Comparison of ENCODE assay signal across 8 cellular contexts in genomic region chr7:32490127-32490796, GRCh38. TPM values are rescaled to one million over a fixed set of nuclear protein-coding genes. Genes with fewer than 3 reads are reported as not detected.
DNase-seq lines count a peak whose midpoint lies in the region; ATAC-seq, FAIRE-seq and TF ChIP-seq lines count a peak whose summit lies in the region.

LSM5 (minus strand) TSS chr7:32490380; CDS start chr7:32490365, 15 bp downstream.

- no peaks in the 10 kb centered on the region for H3K9me3 Mint-ChIP-seq in T-cell

- H3K27me3 Mint-ChIP-seq in T-cell = no peaks in the 10 kb centered on the region

- peaks cover 36 to 46% (median 38%) of the 10 kb centered on the region in 3 donors for H3K4me1 Mint-ChIP-seq in T-cell

- peak; percentile 86 for TF ChIP-seq POLR2A in GM12891 (IDR thresholded peaks at IDR 0.05; ENCODE audit: low read depth, low read length)

- H3K4me3 Mint-ChIP-seq in T-cell = peak within 1 kb of the TSS; percentile 88 to 96 (median 89)

- POLR2A ChIA-PET in T-cell (lab: Charles Lee) = interaction anchor here (0.6 to 0.7 kb wide), 2 partner anchors 29 to 654 kb away, joined by 3 to 6 read pairs; no protein-coding TSS in a partner anchor

- peak within 1 kb of the TSS; percentile 64 for H3K4me3 ChIP-seq in upper lobe of right lung

- H3K27ac Mint-ChIP-seq in T-cell = peak within 1 kb of the TSS; percentile 92 to 96

- FAIRE-seq in GM12891 (lab: Jason Lieb, UNC) = peak; percentile 97

- peaks cover 21% of the 10 kb centered on the region for H3K36me3 ChIP-seq in upper lobe of right lung

- ATAC-seq in HG02840 (IDR thresholded peaks at IDR 0.05; ENCODE audit: low FRiP score, unreplicated experiment) (peak; percentile 82), T-cell (replicated peaks in 1 of 4) (peak; percentile 68 to 83 (median 76)), left cardiac atrium (peak; percentile 90 to 92), upper lobe of right lung (peak; percentile 92)

- DNase-seq in GM12891 (ENCODE audit: insufficient read length, low spot score) (peak; percentile 42), NCI-H1436 treated with DMSO at 0.1 percent for 48 hours (lab: John Stamatoyannopoulos, UW) (peak; percentile 63), T-cell (peak; percentile 80 to 92 (median 88)), left cardiac atrium (peak; percentile 96), posterior vena cava (ENCODE audit: low spot score) (peak; percentile 98), upper lobe of right lung (peak; percentile 94)

- peaks cover 14% of the 10 kb centered on the region for H3K36me3 Mint-ChIP-seq in T-cell

- intact Hi-C loops in left cardiac atrium (cut with DNase I) (no loop called here), posterior vena cava (cut with DNase I) (loop anchor here in 1 of 2 donors (10.0 kb wide), 1 partner anchor 95 kb away; no protein-coding TSS in a partner anchor), upper lobe of right lung (cut with DNase I) (no loop called here)

- H3K27ac ChIP-seq in adipose tissue (ENCODE audit: low read depth, low read length) (no peak within 1 kb of the TSS), upper lobe of right lung (peak within 1 kb of the TSS; percentile 82)

- CTCF ChIA-PET in T-cell (lab: Charles Lee) = interaction anchor here (0.5 to 1.0 kb wide), 6 partner anchors 10 to 638 kb away, joined by 3 to 5 read pairs (median 4); no protein-coding TSS in a partner anchor

- no peaks in the 10 kb centered on the region for H3K27me3 ChIP-seq in upper lobe of right lung

- H3K9me3 ChIP-seq in upper lobe of right lung = no peaks in the 10 kb centered on the region

- H3K4me1 ChIP-seq in upper lobe of right lung = peaks cover 22% of the 10 kb centered on the region

- no peak for TF ChIP-seq CTCF in upper lobe of right lung (IDR thresholded peaks at IDR 0.05)

- WGBS in adipose tissue, 3 donors = 0 to 1% (median 0%) methylated on average over 38 of the region's 38 CpGs

TF ChIP-seq in GM12891, 5 proteins besides CTCF, POLR2A, EP300 and RAD21:
- TF ChIP-seq POU2F2 (IDR thresholded peaks at IDR 0.05; ENCODE audit: low read depth, low read length) = peak; percentile 54; the same call in 1 of the 2 replicates
- peak; percentile 84 for TF ChIP-seq TAF1 (IDR thresholded peaks at IDR 0.05; ENCODE audit: low read depth, low read length)
- TF ChIP-seq PAX5 (IDR thresholded peaks at IDR 0.05; ENCODE audit: insufficient read depth, low read length, severe bottlenecking) = no peak
- peak; percentile 88 for TF ChIP-seq SPI1 (IDR thresholded peaks at IDR 0.05; ENCODE audit: low read depth, low read length)
- TF ChIP-seq POLR2AphosphoS5 (IDR thresholded peaks at IDR 0.05; ENCODE audit: low read depth, low read length) = peak; percentile 81

RNA-seq across cellular contexts. Expression of gene LSM5, which starts in this region (rescaled TPM):
- polyA plus RNA-seq in GM12891 (2012; ENCODE audit: low read depth, missing spikeins) = 117 TPM
- total RNA-seq in T-cell (10 to 100 TPM; 26.7 to 31.6 (median 29.3) TPM), left cardiac atrium (10 to 100 TPM; 36.4 to 44.3 TPM), posterior vena cava (10 to 100 TPM; 31.0 to 38.7 TPM), upper lobe of right lung (29.1 TPM)
- polyA plus RNA-seq in adipose tissue = 10 to 100 TPM; 35.0 to 46.3 (median 43.6) TPM

Comparison
In these comparisons a context has a peak if more than half of its experiments do, and no peak if none do; other contexts are left out.
1. DNase-seq: peak in every context shown above with its lines; median percentile 98 in posterior vena cava; 96 in left cardiac atrium; 94 in upper lobe of right lung; 88 in T-cell; 63 in NCI-H1436 treated with DMSO at 0.1 percent for 48 hours; 42 in GM12891.